In genomic region chr6:129932321-129932720, GRCh38 we compare ENCODE assay signal across 27 cellular contexts.
A peak's percentile ranks its signal among the peaks of the same experiment; 100 is the strongest.
DNase-seq lines count a peak whose midpoint lies in the region; ATAC-seq, FAIRE-seq and TF ChIP-seq lines count a peak whose summit lies in the region.
"Had no signal": no experiment of that assay in that cellular context is flagged by ENCODE, and none has a peak within 500 bp of the region (broad histone marks: within the 10 kb centered on the region; RNA-seq: fewer than 3 reads in every experiment).

No MANE protein-coding gene starts in this region.

- no peaks in the 10 kb centered on the region for H3K4me1 Mint-ChIP-seq in GM23338

- no peak for TF ChIP-seq RAD21 in HCT116 (IDR thresholded peaks at IDR 0.05; ENCODE audit: low read depth)
- TF ChIP-seq RAD21 in K562 (CRISPR knock-in tag; conservative IDR thresholded peaks at IDR 0.05 in 1 of 2, IDR thresholded peaks at IDR 0.05 in 1 of 2) = no peak

- TF ChIP-seq CTCF in GM23338 (conservative IDR thresholded peaks at IDR 0.05; ENCODE audit: low read depth in 2 of 2) (no peak), HCT116 (IDR thresholded peaks at IDR 0.05 in 2 of 3, conservative IDR thresholded peaks at IDR 0.05 in 1 of 3; ENCODE audit: borderline replicate concordance in 1 of 3, insufficient read depth in 1 of 3, low read depth in 2 of 3, low read length in 2 of 3) (no peak), K562 (IDR thresholded peaks at IDR 0.05 in 2 of 3, conservative IDR thresholded peaks at IDR 0.05 in 1 of 3; ENCODE audit: insufficient read depth in 2 of 3, low read depth in 1 of 3, low read length in 3 of 3) (no peak)

- H3K9me1 ChIP-seq in K562 (ENCODE audit: control insufficient read depth, insufficient read depth, low read length) = no peaks in the 10 kb centered on the region

- no peak for TF ChIP-seq POLR2A in HCT116 (IDR thresholded peaks at IDR 0.05; ENCODE audit: borderline replicate concordance, extremely low read depth, insufficient read depth, insufficient read length)
- no peak for TF ChIP-seq POLR2A in K562 (conservative IDR thresholded peaks at IDR 0.05)

- no peak overlapping the region for H3K27ac Mint-ChIP-seq in GM23338
- H3K27ac Mint-ChIP-seq: CD4-positive, alpha-beta memory T cell; CD4-positive, CD25-positive, alpha-beta regulatory T cell had no signal

- H3K9me3 ChIP-seq in HCT116 (ENCODE audit: control insufficient read depth in 1 of 2, insufficient read depth in 1 of 2, low read depth in 1 of 2, low read length in 2 of 2) = no peaks in the 10 kb centered on the region
- H3K9me3 ChIP-seq in K562 (replicated peaks; ENCODE audit: control insufficient read depth, insufficient read depth, low read depth, low read length) = no peaks in the 10 kb centered on the region
- H3K9me3 ChIP-seq: BE2C, BLaER1 had no signal

- no peak for ATAC-seq in GM23338
- no peak for ATAC-seq in HCT116
- ATAC-seq in K562 = no peak
- ATAC-seq: GM12878 had no signal

- H3K27me3 Mint-ChIP-seq in GM23338 (ENCODE audit: insufficient read depth, low read depth, poor library complexity) = no peaks in the 10 kb centered on the region
- H3K27me3 Mint-ChIP-seq: CD4-positive, CD25-positive, alpha-beta regulatory T cell had no signal

- H3K27me3 ChIP-seq in GM23338 (ENCODE audit: insufficient read depth) = no peaks in the 10 kb centered on the region
- H3K27me3 ChIP-seq in HCT116 (ENCODE audit: insufficient read depth, low read length) = no peaks in the 10 kb centered on the region
- no peaks in the 10 kb centered on the region for H3K27me3 ChIP-seq in K562 (ENCODE audit: control insufficient read depth in 2 of 2, insufficient read depth in 2 of 2, low read length in 2 of 2)
- H3K27me3 ChIP-seq: BE2C, BLaER1 had no signal

- H3K4me1 ChIP-seq in GM23338 (ENCODE audit: insufficient read depth) (no peaks in the 10 kb centered on the region), HCT116 (ENCODE audit: control insufficient read depth in 1 of 2, insufficient read depth in 2 of 2, low read length in 2 of 2) (0 out of 4 replicates have a peak, but pooled peaks cover 0 to 3% of the 10 kb centered on the region in 2 experiments), K562 (replicated peaks in 1 of 2; ENCODE audit: control insufficient read depth in 2 of 2, insufficient read depth in 2 of 2, low read length in 2 of 2) (no peaks in the 10 kb centered on the region; a peak in 1 of 5 replicates)
- H3K4me1 ChIP-seq: BE2C, BLaER1 had no signal

- in situ Hi-C loops in K562 (cut with MboI) = no loop called here

- peak overlapping the region; percentile 73; the same call in 1 of the 2 replicates for H2AFZ ChIP-seq in GM23338
- peak overlapping the region; percentile 58 for H2AFZ ChIP-seq in HCT116 (ENCODE audit: low read depth, low read length, poor library complexity, severe bottlenecking)
- no peak overlapping the region for H2AFZ ChIP-seq in K562 (ENCODE audit: low read depth, low read length)

- no peaks in the 10 kb centered on the region for H3K9me3 Mint-ChIP-seq in GM23338
- H3K9me3 Mint-ChIP-seq: CD14-positive monocyte; CD4-positive, alpha-beta memory T cell; CD4-positive, CD25-positive, alpha-beta regulatory T cell; CD8-positive, alpha-beta memory T cell had no signal

- POLR2A ChIA-PET in HCT116 (lab: Charles Lee) = no interaction called here
- POLR2A ChIA-PET in K562 (lab: Yijun Ruan, JAX) = no interaction called here

- RAD21 ChIA-PET in HCT116 (lab: Charles Lee; ENCODE audit: low non-redundant PET in 1 of 2, low total read pairs in 2 of 2, uncharacterized antibody in 2 of 2, unreplicated experiment in 2 of 2) = no interaction called here

- H3K9ac ChIP-seq in HCT116 (ENCODE audit: low read length) = no peak overlapping the region
- no peak overlapping the region for H3K9ac ChIP-seq in K562 (ENCODE audit: insufficient read depth in 1 of 2, low read depth in 2 of 2, low read length in 2 of 2)
- H3K9ac ChIP-seq: BLaER1 had no signal

- H3K4me3 ChIP-seq in GM23338 (no peak overlapping the region), HCT116 (replicated peaks in 1 of 2; ENCODE audit: low read depth in 1 of 2, low read length in 2 of 2) (no peak overlapping the region), K562 (no peak overlapping the region)
- H3K4me3 ChIP-seq: BLaER1, GM12878 had no signal

- H3K36me3 ChIP-seq in GM23338 (ENCODE audit: insufficient read depth) = no peaks in the 10 kb centered on the region
- H3K36me3 ChIP-seq in HCT116 (ENCODE audit: control insufficient read depth in 1 of 2, insufficient read depth in 2 of 2, low read length in 2 of 2) = no peaks in the 10 kb centered on the region
- no peaks in the 10 kb centered on the region for H3K36me3 ChIP-seq in K562 (ENCODE audit: control insufficient read depth, insufficient read depth, low read length)
- H3K36me3 ChIP-seq: BE2C, BLaER1 had no signal

- no peak overlapping the region for H3K4me3 Mint-ChIP-seq in GM23338
- H3K4me3 Mint-ChIP-seq: CD14-positive monocyte; CD4-positive, alpha-beta memory T cell; CD4-positive, CD25-positive, alpha-beta regulatory T cell; CD8-positive, alpha-beta memory T cell had no signal

- DNase-seq in GM23338 (ENCODE audit: low spot score) (no peak), HCT116 (ENCODE audit: low read depth, low spot score) (no peak), K562 (ENCODE audit: extremely low read depth in 1 of 4, low spot score in 3 of 4) (no peak), NCI-H345 (lab: John Stamatoyannopoulos, UW) (no peak), head of caudate nucleus (no peak)
- DNase-seq in stimulated activated CD4-positive, alpha-beta T cell treated with anti-CD3 and anti-CD28 coated beads, Interleukin-4, amount 100 ng/mL, for 4 hours = no peak
- DNase-seq: 8988T; ACHN; BE2C; C1 segment of cervical spinal cord; CD4-positive, alpha-beta memory T cell; CD4-positive, CD25-positive, alpha-beta regulatory T cell; CD8-positive, alpha-beta memory T cell; COR-L47; DMS 273 treated with DMSO at 0.1 percent for 48 hours; DMS153; DMS53; DMS79; DND-41; EL; GDM1 had no signal

- H3F3A ChIP-seq in GM23338 (replicated peaks; ENCODE audit: low read depth) = no peaks in the 10 kb centered on the region

- CTCF ChIA-PET in HCT116 (lab: Charles Lee) = no interaction called here
- CTCF ChIA-PET in K562 (lab: Yijun Ruan, JAX; ENCODE audit: low intra/inter-chr PET ratio) = no interaction called here

- intact Hi-C loops in HCT116 (cut with micrococcal nuclease) (loop anchor here (10.0 kb wide), 1 partner anchor 148 kb away; no protein-coding TSS in a partner anchor), K562 (cut with micrococcal nuclease) (no loop called here), head of caudate nucleus (cut with DNase I) (no loop called here)

- no peaks in the 10 kb centered on the region for H4K20me1 ChIP-seq in GM23338 (replicated peaks; ENCODE audit: insufficient read depth)
- no peaks in the 10 kb centered on the region for H4K20me1 ChIP-seq in HCT116 (ENCODE audit: insufficient read depth)
- no peaks in the 10 kb centered on the region for H4K20me1 ChIP-seq in K562 (replicated peaks; ENCODE audit: control insufficient read depth, insufficient read depth, low read length)
- H4K20me1 ChIP-seq: BLaER1 had no signal

- H3K9me2 ChIP-seq in GM23338 (ENCODE audit: insufficient read depth) (no peaks in the 10 kb centered on the region), HCT116 (ENCODE audit: insufficient read depth) (no peaks in the 10 kb centered on the region; the same call in 1 of the 2 replicates)

- TF ChIP-seq EP300 in K562 (IDR thresholded peaks at IDR 0.05; ENCODE audit: low read length) = no peak

- no peak for FAIRE-seq in K562 (lab: Jason Lieb, UNC)
- FAIRE-seq: A204.1, GM12878, GM12892, GM18507 had no signal

- H3K4me2 ChIP-seq in GM23338 (no peak overlapping the region), HCT116 (ENCODE audit: low read length) (no peak overlapping the region), K562 (ENCODE audit: insufficient read depth, low read length) (no peak overlapping the region)
- H3K4me2 ChIP-seq: BLaER1 had no signal

- H3K79me2 ChIP-seq in GM23338 (replicated peaks; ENCODE audit: insufficient read depth) = no peaks in the 10 kb centered on the region
- H3K79me2 ChIP-seq in HCT116 (ENCODE audit: insufficient read depth, low read length) = no peaks in the 10 kb centered on the region
- H3K79me2 ChIP-seq in K562 (ENCODE audit: control insufficient read depth, insufficient read depth, low read length) = no peaks in the 10 kb centered on the region

- no TSS peak for BruUV-seq in HCT116 (replicated peaks; lab: Mats Ljungman, UMichigan)
- no TSS peak for BruUV-seq in K562 (replicated peaks; lab: Mats Ljungman, UMichigan)

- H3K27ac ChIP-seq in GM23338 (ENCODE audit: low read depth) = no peak overlapping the region
- H3K27ac ChIP-seq in HCT116 (ENCODE audit: low read depth, low read length) = no peak overlapping the region
- H3K27ac ChIP-seq in K562 (ENCODE audit: extremely low read depth, low read depth, low read length) = no peak overlapping the region
- H3K27ac ChIP-seq: BLaER1 had no signal

- WGBS in K562 (ENCODE audit: insufficient coverage, low coverage, missing lambda C conversion rate) = 64% methylated on average over 1 of the region's 1 CpG

- no peaks in the 10 kb centered on the region for H3K36me3 Mint-ChIP-seq in GM23338 (ENCODE audit: low read depth)
- H3K36me3 Mint-ChIP-seq: CD14-positive monocyte; CD4-positive, alpha-beta memory T cell; CD4-positive, CD25-positive, alpha-beta regulatory T cell; CD8-positive, alpha-beta memory T cell had no signal

TF ChIP-seq in GM23338, 12 proteins besides CTCF, POLR2A, EP300 and RAD21 (continues in another document):
- TF ChIP-seq ZNF114 (CRISPR knock-in tag; IDR thresholded peaks at IDR 0.05) (no peak), POLR2AphosphoS5 (IDR thresholded peaks at IDR 0.05; ENCODE audit: low read depth) (no peak)

TF ChIP-seq in K562, 482 proteins besides CTCF, POLR2A, EP300 and RAD21 (continues in another document):
- TF ChIP-seq PCBP1 (IDR thresholded peaks at IDR 0.05; ENCODE audit: low read depth, low read length, poor library complexity, severe bottlenecking) = peak; percentile 54
- no peak for TF ChIP-seq ZNF431 (CRISPR knock-in tag; IDR thresholded peaks at IDR 0.05)
- TF ChIP-seq ZNF175 (CRISPR knock-in tag; IDR thresholded peaks at IDR 0.05; ENCODE audit: low read depth) = no peak
- TF ChIP-seq NR2C1 (IDR thresholded peaks at IDR 0.05) = no peak
- no peak for TF ChIP-seq NR2C1 (tag; IDR thresholded peaks at IDR 0.05)
- TF ChIP-seq SREBF2 (CRISPR knock-in tag; IDR thresholded peaks at IDR 0.05) = no peak
- TF ChIP-seq ZNF165 (CRISPR knock-in tag; IDR thresholded peaks at IDR 0.05; ENCODE audit: borderline replicate concordance) = no peak
- TF ChIP-seq HNRNPH1 (optimal IDR thresholded peaks at IDR 0.05; ENCODE audit: low read depth, low read length) = no peak
- no peak for TF ChIP-seq SRSF3 (IDR thresholded peaks at IDR 0.05; ENCODE audit: insufficient read depth, low read length)
- TF ChIP-seq POLR3G (IDR thresholded peaks at IDR 0.05; ENCODE audit: extremely low read depth, insufficient read length, insufficient replicate concordance) = no peak
- TF ChIP-seq PCBP2 (IDR thresholded peaks at IDR 0.05; ENCODE audit: low read depth, low read length, poor library complexity, severe bottlenecking) = peak; percentile 77
- no peak for TF ChIP-seq HDAC8 (tag; IDR thresholded peaks at IDR 0.05)
